Comparison of ENCODE assay signal across 8 cellular contexts in genomic region chr1:153277852-153278251, GRCh38. TPM values are rescaled to one million over a fixed set of nuclear protein-coding genes. Genes with fewer than 3 reads are reported as not detected.
DNase-seq lines count a peak whose midpoint lies in the region; ATAC-seq and TF ChIP-seq lines count a peak whose summit lies in the region.

No MANE protein-coding gene starts in this region.

- no peaks in the 10 kb centered on the region for H3K79me2 ChIP-seq in PC-3 (ENCODE audit: low read length)

- H3K9me3 ChIP-seq in PC-3 (ENCODE audit: low read length) (no peaks in the 10 kb centered on the region), breast epithelium (no peaks in the 10 kb centered on the region)

- POLR2A ChIA-PET in PC-3 (lab: Charles Lee; ENCODE audit: unreplicated experiment), result no interaction called here

- no peak overlapping the region for H3K4me3 Mint-ChIP-seq in osteocyte (ENCODE audit: unreplicated experiment)

- no peaks in the 10 kb centered on the region for H4K20me1 ChIP-seq in PC-3 (ENCODE audit: low read length)

- H3K27ac ChIP-seq in PC-3 (ENCODE audit: low read length), result no peak overlapping the region
- H3K27ac ChIP-seq in breast epithelium, result no peak overlapping the region

- peak; percentile 47 for DNase-seq in DMS 273 (lab: John Stamatoyannopoulos, UW; ENCODE audit: unreplicated experiment)
- DNase-seq in DMS 273 treated with DMSO at 0.1 percent for 48 hours (lab: John Stamatoyannopoulos, UW), result no peak
- peak; percentile 75 for DNase-seq in PC-3
- DNase-seq in breast epithelium (ENCODE audit: low spot score in 2 of 2), result no peak
- DNase-seq in osteocyte (ENCODE audit: extremely low spot score, unreplicated experiment), result no peak
- DNase-seq in amygdala (lab: John Stamatoyannopoulos, UW), result no peak
- DNase-seq in SW 1271 (lab: John Stamatoyannopoulos, UW), result no peak

- no peaks in the 10 kb centered on the region for H3K9me3 Mint-ChIP-seq in osteocyte (ENCODE audit: unreplicated experiment)

- TF ChIP-seq CTCF in PC-3 (conservative IDR thresholded peaks at IDR 0.05; ENCODE audit: low read depth, low read length), result peak; percentile 92
- TF ChIP-seq CTCF in breast epithelium (IDR thresholded peaks at IDR 0.05), result peak in 2 of 3 donors; percentile 33 to 34
- peak; percentile 34 for TF ChIP-seq CTCF in osteocyte (IDR thresholded peaks at IDR 0.05)

- BruUV-seq in PC-3 (replicated peaks; lab: Mats Ljungman, UMichigan), result no TSS peak

- H3K4me3 ChIP-seq in PC-3 (ENCODE audit: low read length) (no peak overlapping the region), breast epithelium (no peak overlapping the region)

- no peak overlapping the region for H3K27ac Mint-ChIP-seq in osteocyte (ENCODE audit: unreplicated experiment)

- no peak overlapping the region for H3K4me2 ChIP-seq in PC-3 (ENCODE audit: low read length)

- no peaks in the 10 kb centered on the region for H3K36me3 ChIP-seq in PC-3 (ENCODE audit: low read depth, low read length)
- no peaks in the 10 kb centered on the region for H3K36me3 ChIP-seq in breast epithelium

- H3K4me1 Mint-ChIP-seq in osteocyte (ENCODE audit: unreplicated experiment), result no peaks in the 10 kb centered on the region

- H3K9ac ChIP-seq in PC-3 (ENCODE audit: low read length), result no peak overlapping the region

- peaks cover 4% of the 10 kb centered on the region for H3K27me3 Mint-ChIP-seq in osteocyte (ENCODE audit: unreplicated experiment)

- TF ChIP-seq POLR2A in breast epithelium (IDR thresholded peaks at IDR 0.05), result no peak

- peaks cover 69% of the 10 kb centered on the region for H3K27me3 ChIP-seq in PC-3 (ENCODE audit: low read length)
- no peaks in the 10 kb centered on the region for H3K27me3 ChIP-seq in breast epithelium

- H3K4me1 ChIP-seq in PC-3 (ENCODE audit: insufficient read depth, low read length) (no peaks in the 10 kb centered on the region), breast epithelium (no peaks in the 10 kb centered on the region)

- CTCF ChIA-PET in PC-3 (lab: Charles Lee), result no interaction called here

- no peaks in the 10 kb centered on the region for H3F3A ChIP-seq in PC-3 (ENCODE audit: low read length, unreplicated experiment)

- no peaks in the 10 kb centered on the region for H3K36me3 Mint-ChIP-seq in osteocyte (ENCODE audit: unreplicated experiment)

- no peak overlapping the region for H2AFZ ChIP-seq in PC-3 (ENCODE audit: low read length)

- no peaks in the 10 kb centered on the region for H3K9me2 ChIP-seq in PC-3 (replicated peaks; ENCODE audit: low read length)

- intact Hi-C loops in PC-3 (cut with micrococcal nuclease), result no loop called here
- intact Hi-C loops in breast epithelium (cut with DNase I; ENCODE audit: low total_unique reads), result no loop called here

- ATAC-seq in HG02588 (IDR thresholded peaks at IDR 0.05; ENCODE audit: unreplicated experiment) (peak; percentile 88), PC-3 (peak; percentile 69)

RNA-seq across cellular contexts. Expression of gene LORICRIN, which starts 18.4 kb away (rescaled TPM):
- total RNA-seq in PC-3 (2014; rRNA removed) (not detected in 2 replicates), breast epithelium (not detected), osteocyte (not detected in 2 replicates)

RNA-seq across cellular contexts. Expression of gene PGLYRP3, which starts 34.9 kb away (rescaled TPM):
- total RNA-seq in PC-3 (2014; rRNA removed) (not detected in 2 replicates), breast epithelium (not detected), osteocyte (not detected in 2 replicates)

Comparison
In these comparisons a context has a peak if more than half of its experiments do, and no peak if none do; other contexts are left out.
1. DNase-seq: peak in DMS 273 (single experiment) and PC-3 (single experiment); none in DMS 273 treated with DMSO at 0.1 percent for 48 hours (single experiment), breast epithelium (0 of 2), osteocyte (single experiment), amygdala (0 of 56) and SW 1271 (0 of 2).
2. CTCF ChIP-seq: peak in every context shown above with its lines; median percentile 92 in PC-3; 34 in osteocyte; 34 in breast epithelium.